In the genomic region with DNA sequence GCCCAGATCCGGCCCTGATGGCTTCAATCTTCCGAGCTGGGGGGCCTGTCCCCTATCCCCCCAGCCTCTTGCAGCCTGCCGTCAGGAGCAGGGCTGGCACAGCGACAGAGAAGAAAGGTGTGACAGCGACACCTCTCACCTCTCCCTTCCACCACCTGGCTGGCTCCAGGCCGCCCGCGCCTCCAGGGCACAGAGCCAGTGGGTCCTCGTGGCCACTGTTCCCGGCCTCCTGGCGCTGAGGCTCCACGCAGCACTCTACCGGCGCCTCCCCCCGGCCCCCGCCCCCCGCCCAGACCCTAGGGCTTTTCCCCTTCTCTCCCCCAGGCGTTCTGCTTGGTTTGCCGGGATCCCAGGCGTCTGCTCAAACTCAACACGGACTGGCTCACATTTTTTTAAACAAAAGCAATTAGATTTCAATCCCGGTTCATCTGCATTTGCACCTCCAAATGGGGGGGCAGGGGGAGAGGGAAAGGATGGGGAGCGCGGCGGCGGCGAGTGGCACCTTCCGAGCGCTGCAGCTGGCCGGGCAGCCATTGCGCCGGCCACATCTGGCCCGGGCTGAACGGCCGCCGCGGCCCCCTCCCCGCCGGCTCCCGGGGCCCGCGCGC, we compare ENCODE assay signal across 10 cellular contexts. TPM values are rescaled to one million over a fixed set of nuclear protein-coding genes. Genes with fewer than 3 reads are reported as not detected.
DNase-seq lines count a peak whose midpoint lies in the region; ATAC-seq, FAIRE-seq and TF ChIP-seq lines count a peak whose summit lies in the region.
"Had no signal": no experiment of that assay in that cellular context is flagged by ENCODE, and none has a peak within 500 bp of the region (broad histone marks: within the 10 kb centered on the region; RNA-seq: fewer than 3 reads in every experiment).

No MANE protein-coding gene starts in this region.

- no peak for FAIRE-seq in GM12878 (lab: Jason Lieb, UNC)
- FAIRE-seq: A204.1 had no signal

- H3K9ac ChIP-seq in KMS-11 (no peak overlapping the region), GM12878 (ENCODE audit: control insufficient read depth, insufficient read depth, low read length) (no peak overlapping the region; the same call in 1 of the 2 replicates), neuronal stem cell (ENCODE audit: low read depth, low read length, poor library complexity) (peak overlapping the region; percentile 83)

- peaks cover 43% of the 10 kb centered on the region for H3K4me1 Mint-ChIP-seq in CD4-positive, alpha-beta T cell (ENCODE audit: low read depth)

- POLR2A ChIA-PET in GM12878 (lab: Charles Lee), result interaction anchor here (2.2 to 2.6 kb wide), 2 partner anchors 13 to 29 kb away, joined by 10 to 11 read pairs; a partner anchor contains a TSS
- POLR2A ChIA-PET in CD4-positive, alpha-beta T cell (lab: Charles Lee), result interaction anchor here (2.6 to 7.0 kb wide), 3 partner anchors 11 to 31 kb away, joined by 11 to 82 read pairs (median 29); a partner anchor contains a TSS

- H3K4me1 ChIP-seq in KMS-11 (ENCODE audit: low read depth, poor library complexity, severe bottlenecking), result peaks cover 44% of the 10 kb centered on the region
- H3K4me1 ChIP-seq in GM12878 (ENCODE audit: control insufficient read depth, insufficient read depth, low read length), result peaks cover 43% of the 10 kb centered on the region
- peaks cover 32 to 55% of the 10 kb centered on the region in 2 donors for H3K4me1 ChIP-seq in neuronal stem cell (ENCODE audit: control insufficient read depth in 2 of 2, insufficient read depth in 1 of 2, low read depth in 1 of 2, low read length in 2 of 2)
- peaks cover 10% of the 10 kb centered on the region for H3K4me1 ChIP-seq in testis

- ATAC-seq in GM12878, result no peak
- ATAC-seq in CD4-positive, alpha-beta T cell (ENCODE audit: poor library complexity), result no peak

- peaks cover 84% of the 10 kb centered on the region for H3K27me3 Mint-ChIP-seq in CD4-positive, alpha-beta T cell

- H3K79me2 ChIP-seq in KMS-11 (ENCODE audit: insufficient read depth, low read depth), result no peaks in the 10 kb centered on the region
- no peaks in the 10 kb centered on the region for H3K79me2 ChIP-seq in GM12878 (ENCODE audit: control insufficient read depth, insufficient read depth, low read length)

- intact Hi-C loops in GM12878 (cut with micrococcal nuclease; ENCODE audit: unreplicated experiment) (no loop called here), testis (cut with DNase I; ENCODE audit: low total_unique reads) (no loop called here)
- intact Hi-C loops in CD4-positive, alpha-beta T cell (cut with DNase I, micrococcal nuclease), result loop anchor here (1.0 to 5.0 kb wide), 4 partner anchors 13 to 62 kb away; a partner anchor contains a TSS

- peak; percentile 56 for DNase-seq in DMS 273 (lab: John Stamatoyannopoulos, UW; ENCODE audit: unreplicated experiment)
- no peak for DNase-seq in DMS 273 treated with DMSO at 0.1 percent for 48 hours (lab: John Stamatoyannopoulos, UW)
- no peak for DNase-seq in GM12878 (ENCODE audit: low read depth, low spot score)
- no peak for DNase-seq in neuronal stem cell (ENCODE audit: low spot score)
- no peak for DNase-seq in CD4-positive, alpha-beta T cell
- no peak for DNase-seq in testis
- DNase-seq in activated CD8-positive, alpha-beta memory T cell treated with anti-CD3 and anti-CD28 coated beads, Interleukin-2, amount 50 U/mL, for 48 hours, result no peak

- H3K23ac ChIP-seq in neuronal stem cell (ENCODE audit: low read depth, low read length, poor library complexity), result peak overlapping the region; percentile 82

- BruUV-seq in GM12878 (replicated peaks; lab: Mats Ljungman, UMichigan), result no TSS peak

- 5% methylated on average over 34 of the region's 43 CpGs for WGBS in GM12878 (ENCODE audit: insufficient coverage, insufficient replicate concordance, low lambda C conversion rate, missing lambda C conversion rate)
- no CpG with 5 or more reads among the region's 43 CpGs for WGBS in neuronal stem cell (ENCODE audit: extremely low coverage in 2 of 2, insufficient read length in 2 of 2, insufficient replicate concordance in 1 of 2), 2 donors
- 3 to 8% methylated on average over 7 to 43 of the region's 43 CpGs for WGBS in testis, 2 donors

- no peak overlapping the region for H3K4me3 ChIP-seq in KMS-11 (IDR thresholded peaks at IDR 0.05; ENCODE audit: insufficient read depth, low read depth, low read length)
- no peak overlapping the region for H3K4me3 ChIP-seq in GM12878
- H3K4me3 ChIP-seq in neuronal stem cell (ENCODE audit: low read length in 2 of 2), result peak overlapping the region in 1 of 2 donors; percentile 37
- H3K4me3 ChIP-seq in testis, result peak overlapping the region in 1 of 2 donors; percentile 24

- peak overlapping the region; percentile 47 for H2BK120ac ChIP-seq in neuronal stem cell (ENCODE audit: low read depth, low read length)

- peak overlapping the region; percentile 99 for H2AK5ac ChIP-seq in neuronal stem cell (ENCODE audit: low read depth, low read length)

- peak overlapping the region; percentile 88 for H2BK12ac ChIP-seq in neuronal stem cell (ENCODE audit: low read length)

- no peak for TF ChIP-seq EP300 in GM12878 (IDR thresholded peaks at IDR 0.05; ENCODE audit: borderline replicate concordance in 1 of 2, control insufficient read depth in 1 of 2, low read depth in 2 of 2, low read length in 2 of 2)

- H4K91ac ChIP-seq in neuronal stem cell (ENCODE audit: low read depth, low read length, poor library complexity), result no peak overlapping the region

- no peaks in the 10 kb centered on the region for H3K79me1 ChIP-seq in neuronal stem cell (ENCODE audit: low read depth, low read length)

- no peak overlapping the region for H2BK5ac ChIP-seq in neuronal stem cell (ENCODE audit: low read length)

- TF ChIP-seq RAD21 in GM12878 (IDR thresholded peaks at IDR 0.05; ENCODE audit: insufficient read depth, low read depth, low read length), result no peak

- H3K4me2 ChIP-seq in KMS-11, result peak overlapping the region; percentile 45; the same call in 1 of the 2 replicates
- peak overlapping the region; percentile 70; the same call in 1 of the 2 replicates for H3K4me2 ChIP-seq in GM12878 (ENCODE audit: control insufficient read depth, insufficient read depth)
- H3K4me2 ChIP-seq in neuronal stem cell (ENCODE audit: insufficient read depth, low read length, poor library complexity, severe bottlenecking), result peak overlapping the region; percentile 68

- H4K20me1 ChIP-seq in KMS-11 (ENCODE audit: insufficient read depth) (no peaks in the 10 kb centered on the region), GM12878 (ENCODE audit: control insufficient read depth, insufficient read depth) (no peaks in the 10 kb centered on the region; the same call in 1 of the 2 replicates)

- in situ Hi-C loops in GM12878 (cut with MboI), result loop anchor here (5.0 kb wide), 1 partner anchor 33 kb away; no protein-coding TSS in a partner anchor

- SMC1A ChIA-PET in GM12878 (lab: Charles Lee; ENCODE audit: uncharacterized antibody, unreplicated experiment), result interaction anchor here (1.4 to 2.1 kb wide), 3 partner anchors 11 to 32 kb away, joined by 3 to 12 read pairs (median 7); a partner anchor contains a TSS

- H3K18ac ChIP-seq in neuronal stem cell (ENCODE audit: low read length), result peak overlapping the region; percentile 97

- CTCF ChIA-PET in GM12878 (lab: Yijun Ruan, JAX), result interaction anchor here (1.2 to 3.6 kb wide), 7 partner anchors 13 to 166 kb away, joined by 3 to 19 read pairs (median 5); a partner anchor contains a TSS
- CTCF ChIA-PET in CD4-positive, alpha-beta T cell (lab: Charles Lee), result interaction anchor here (1.8 to 3.4 kb wide), 2 partner anchors 30 to 35 kb away, joined by 7 to 15 read pairs; a partner anchor contains a TSS

- H3K27me3 ChIP-seq in KMS-11 (ENCODE audit: insufficient read depth, low read depth) (peaks cover 80% of the 10 kb centered on the region), GM12878 (replicated peaks in 1 of 2; ENCODE audit: control insufficient read depth in 2 of 2, insufficient read depth in 2 of 2, low read length in 1 of 2) (peaks cover 35 to 44% of the 10 kb centered on the region in 2 experiments), neuronal stem cell (ENCODE audit: control insufficient read depth in 3 of 3, insufficient read depth in 3 of 3, low read depth in 1 of 3, low read length in 3 of 3) (peaks cover 50 to 89% (median 64%) of the 10 kb centered on the region in 3 experiments), testis (peaks cover 6% of the 10 kb centered on the region)
- H3K27me3 ChIP-seq in CD4-positive, alpha-beta T cell (ENCODE audit: control insufficient read depth, insufficient read depth, low read length), result peaks cover 83% of the 10 kb centered on the region

- RAD21 ChIA-PET in GM12878 (lab: Charles Lee; ENCODE audit: unreplicated experiment), result interaction anchor here (0.9 to 3.8 kb wide), 5 partner anchors 13 to 160 kb away, joined by 3 to 22 read pairs (median 10); a partner anchor contains a TSS

- H3K4me3 Mint-ChIP-seq in CD4-positive, alpha-beta T cell, result no peak overlapping the region

- H3K27ac ChIP-seq in KMS-11 (no peak overlapping the region), GM12878 (ENCODE audit: control insufficient read depth, insufficient read depth) (no peak overlapping the region), neuronal stem cell (replicated peaks; ENCODE audit: low read length) (no peak overlapping the region), testis (no peak overlapping the region)
- no peak overlapping the region for H3K27ac ChIP-seq in CD4-positive, alpha-beta T cell (ENCODE audit: low read depth, low read length)
- H3K27ac ChIP-seq: epithelial cell of prostate had no signal

- H3K36me3 ChIP-seq in KMS-11 (ENCODE audit: insufficient read depth) (no peaks in the 10 kb centered on the region), GM12878 (ENCODE audit: control insufficient read depth in 2 of 2, insufficient read depth in 2 of 2, low read length in 1 of 2) (no peaks in the 10 kb centered on the region), neuronal stem cell (replicated peaks in 1 of 2; ENCODE audit: control insufficient read depth in 2 of 2, insufficient read depth in 2 of 2, low read length in 2 of 2) (no peaks in the 10 kb centered on the region), testis (ENCODE audit: low read depth, missing control alignments) (no peaks in the 10 kb centered on the region)

- H3K9me3 ChIP-seq in GM12878 (replicated peaks; ENCODE audit: control insufficient read depth, insufficient read depth, low read length), result no peaks in the 10 kb centered on the region
- H3K9me3 ChIP-seq in neuronal stem cell (replicated peaks in 1 of 2; ENCODE audit: control insufficient read depth in 2 of 2, insufficient read depth in 1 of 2, low read depth in 1 of 2, low read length in 2 of 2), result peaks cover 3 to 7% of the 10 kb centered on the region in 2 donors
- no peaks in the 10 kb centered on the region for H3K9me3 ChIP-seq in CD4-positive, alpha-beta T cell (ENCODE audit: control insufficient read depth, low read length)
- no peaks in the 10 kb centered on the region for H3K9me3 ChIP-seq in testis

- H3K14ac ChIP-seq in neuronal stem cell (ENCODE audit: low read length), result no peak overlapping the region

- peaks cover under 1% of the 10 kb centered on the region for H3K36me3 Mint-ChIP-seq in CD4-positive, alpha-beta T cell (ENCODE audit: low read depth)

- no peaks in the 10 kb centered on the region for H3K9me3 Mint-ChIP-seq in CD4-positive, alpha-beta T cell

- H3K27ac Mint-ChIP-seq in CD4-positive, alpha-beta T cell, result no peak overlapping the region

- no peak overlapping the region for H3K4ac ChIP-seq in neuronal stem cell (ENCODE audit: low read length)

- H2BK15ac ChIP-seq in neuronal stem cell (ENCODE audit: low read length), result peak overlapping the region; percentile 100

- H2AFZ ChIP-seq in KMS-11 (ENCODE audit: low read depth), result no peak overlapping the region
- H2AFZ ChIP-seq in GM12878 (ENCODE audit: control insufficient read depth, low read depth, low read length), result no peak overlapping the region
- H2AFZ ChIP-seq in neuronal stem cell (ENCODE audit: low read length), result peak overlapping the region; percentile 65

- TF ChIP-seq POLR2A in GM12878 (IDR thresholded peaks at IDR 0.05; ENCODE audit: low read depth, low read length) (peak; percentile 8; the same call in 1 of the 2 replicates), testis (IDR thresholded peaks at IDR 0.05) (no peak)

- no peak overlapping the region for H4K8ac ChIP-seq in neuronal stem cell (ENCODE audit: low read depth, low read length)

- TF ChIP-seq CTCF in KMS-11 (conservative IDR thresholded peaks at IDR 0.05; ENCODE audit: low read depth, low read length), result no peak
- TF ChIP-seq CTCF in GM12878 (IDR thresholded peaks at IDR 0.05 in 2 of 3, conservative IDR thresholded peaks at IDR 0.05 in 1 of 3; ENCODE audit: control insufficient read depth in 2 of 3, extremely low read depth in 1 of 3, insufficient read depth in 1 of 3, low read depth in 3 of 3, low read length in 3 of 3), result no peak
- TF ChIP-seq CTCF in CD4-positive, alpha-beta T cell (IDR thresholded peaks at IDR 0.05), result no peak
- TF ChIP-seq CTCF in testis (IDR thresholded peaks at IDR 0.05), result no peak

RNA-seq across cellular contexts. Expression of a gene that starts 12.8 kb away (rescaled TPM):
- total RNA-seq in GM12878 (2013; cell fraction: nucleolus; rRNA removed), result 3.7 and 4.0 TPM in 2 replicates
- 1.6 and 1.9 TPM in 2 replicates for total RNA-seq in GM12878 (2014; rRNA removed)
- 1.5 and 1.9 TPM in 2 replicates for total RNA-seq in GM12878 (2014; rRNA removed; fragmentation: Illumina TruSeq; extraction: Trizol)
- total RNA-seq in GM12878 (2021), result 6.3 and 6.7 TPM in 2 replicates
- polyA plus RNA-seq in GM12878 (2011; ENCODE audit: low read depth), result 0.80 TPM
- 0.35 and 0.64 TPM in 2 replicates for polyA plus RNA-seq in GM12878 (2011; rRNA removed)
- 1.4 and 1.6 TPM in 2 replicates for polyA plus RNA-seq in GM12878 (2011; cell fraction: cytosol; rRNA removed)
- 2.8 and 6.6 TPM in 2 replicates for polyA plus RNA-seq in GM12878 (2011; cell fraction: nucleus; rRNA removed)
- 1.8 and 3.9 TPM in 2 replicates for polyA plus RNA-seq in GM12878 (2012)
- polyA plus RNA-seq in GM12878 (2014; fragmentation: Illumina TruSeq; extraction: Trizol), result 0.57 and 1.2 TPM in 2 replicates
- under 1 TPM; 0.03 to 0.16 TPM for polyA plus RNA-seq in GM12878 (2014; fragmentation: Nextera tagmentation; extraction: Ambion mirVana)
- 1.9 and 2.1 TPM in 2 replicates for polyA plus RNA-seq in GM12878 (2014; rRNA removed)
- 1 to 10 TPM; 2.1 to 3.4 TPM for polyA plus RNA-seq in GM12878 (2016; fragmentation: Nextera tagmentation; extraction: Ambion mirVana)
- polyA minus RNA-seq in GM12878 (2011; rRNA and poly(A)+ RNA removed), result 0.59 and 0.67 TPM in 2 replicates
- polyA minus RNA-seq in GM12878 (2011; cell fraction: cytosol; rRNA and poly(A)+ RNA removed), result 1.2 TPM in 2 replicates
- 0.48 and 0.86 TPM in 2 replicates for polyA minus RNA-seq in GM12878 (2011; cell fraction: nucleus; rRNA and poly(A)+ RNA removed)
- 5.5 TPM for polyA plus RNA-seq in neuronal stem cell (2013, experiment 1 of 2)
- 5.0 TPM for polyA plus RNA-seq in neuronal stem cell (2013, experiment 2 of 2)
- 1 to 10 TPM; 5.3 to 6.5 TPM for total RNA-seq in CD4-positive, alpha-beta T cell
- total RNA-seq in testis, result 10 to 100 TPM; 13.9 to 22.4 TPM
- 13.8 TPM for polyA plus RNA-seq in testis (ENCODE audit: insufficient read depth, low read depth, low replicate concordance)

RNA-seq across cellular contexts. Expression of a gene that starts 29.6 kb away (rescaled TPM):
- 12.4 and 13.3 TPM in 2 replicates for total RNA-seq in GM12878 (2013; cell fraction: nucleolus; rRNA removed)
- total RNA-seq in GM12878 (2014; rRNA removed) (14.5 and 15.5 TPM in 2 replicates), GM12878 (2014; rRNA removed; fragmentation: Illumina TruSeq; extraction: Trizol) (4.3 and 4.6 TPM in 2 replicates), GM12878 (2021) (23.1 and 24.6 TPM in 2 replicates), testis (10 to 100 TPM; 23.5 to 35.9 TPM)
- polyA plus RNA-seq in GM12878 (2011; ENCODE audit: low read depth), result 3.0 TPM
- polyA plus RNA-seq in GM12878 (2011; rRNA removed) (9.1 and 11.3 TPM in 2 replicates), GM12878 (2014; fragmentation: Illumina TruSeq; extraction: Trizol) (1.7 and 4.2 TPM in 2 replicates), GM12878 (2014; fragmentation: Nextera tagmentation; extraction: Ambion mirVana) (1 to 10 TPM in 1 of 2 experiments, under 1 TPM in 1; 0.69 to 1.2 TPM), GM12878 (2014; rRNA removed) (19.6 and 20.4 TPM in 2 replicates), GM12878 (2016; fragmentation: Nextera tagmentation; extraction: Ambion mirVana) (1 to 10 TPM; 1.6 to 1.8 TPM), testis (ENCODE audit: insufficient read depth, low read depth, low replicate concordance) (11.5 TPM)
- polyA plus RNA-seq in GM12878 (2011; cell fraction: cytosol; rRNA removed), result 10.8 and 17.6 TPM in 2 replicates
- polyA plus RNA-seq in GM12878 (2011; cell fraction: nucleus; rRNA removed), result 40.0 and 48.6 TPM in 2 replicates
- polyA plus RNA-seq in GM12878 (2012), result 12.7 and 18.0 TPM in 2 replicates
- 5.6 and 15.7 TPM in 2 replicates for polyA minus RNA-seq in GM12878 (2011; rRNA and poly(A)+ RNA removed)
- 13.2 and 17.0 TPM in 2 replicates for polyA minus RNA-seq in GM12878 (2011; cell fraction: cytosol; rRNA and poly(A)+ RNA removed)
- polyA minus RNA-seq in GM12878 (2011; cell fraction: nucleus; rRNA and poly(A)+ RNA removed), result 11.6 and 17.4 TPM in 2 replicates
- 10.0 TPM for polyA plus RNA-seq in neuronal stem cell (2013, experiment 1 of 2)
- polyA plus RNA-seq in neuronal stem cell (2013, experiment 2 of 2), result 10.0 TPM
- 100 to 1,000 TPM; 196 to 202 TPM for total RNA-seq in CD4-positive, alpha-beta T cell

RNA-seq across cellular contexts. Expression of a gene that starts 31.7 kb away (rescaled TPM):
- 7.7 and 8.1 TPM in 2 replicates for total RNA-seq in GM12878 (2013; cell fraction: nucleolus; rRNA removed)
- 4.1 and 5.9 TPM in 2 replicates for total RNA-seq in GM12878 (2014; rRNA removed)
- 3.4 and 3.5 TPM in 2 replicates for total RNA-seq in GM12878 (2014; rRNA removed; fragmentation: Illumina TruSeq; extraction: Trizol)
- 7.5 and 8.5 TPM in 2 replicates for total RNA-seq in GM12878 (2021)
- 0.35 TPM for polyA plus RNA-seq in GM12878 (2011; ENCODE audit: low read depth)
- polyA plus RNA-seq in GM12878 (2011; rRNA removed), result 1.9 and 3.7 TPM in 2 replicates
- polyA plus RNA-seq in GM12878 (2011; cell fraction: cytosol; rRNA removed), result 5.0 and 6.4 TPM in 2 replicates
- polyA plus RNA-seq in GM12878 (2011; cell fraction: nucleus; rRNA removed), result 8.9 and 13.7 TPM in 2 replicates
- 1.1 and 1.8 TPM in 2 replicates for polyA plus RNA-seq in GM12878 (2012)
- 1.0 and 3.1 TPM in 2 replicates for polyA plus RNA-seq in GM12878 (2014; fragmentation: Illumina TruSeq; extraction: Trizol)
- under 1 TPM; 0.35 to 0.44 TPM for polyA plus RNA-seq in GM12878 (2014; fragmentation: Nextera tagmentation; extraction: Ambion mirVana)
- polyA plus RNA-seq in GM12878 (2014; rRNA removed), result 4.7 and 6.2 TPM in 2 replicates
- polyA plus RNA-seq in GM12878 (2016; fragmentation: Nextera tagmentation; extraction: Ambion mirVana), result 1 to 10 TPM; 5.8 to 6.5 TPM
- polyA minus RNA-seq in GM12878 (2011; rRNA and poly(A)+ RNA removed), result 3.1 and 6.5 TPM in 2 replicates
- 2.8 and 2.9 TPM in 2 replicates for polyA minus RNA-seq in GM12878 (2011; cell fraction: cytosol; rRNA and poly(A)+ RNA removed)
- polyA minus RNA-seq in GM12878 (2011; cell fraction: nucleus; rRNA and poly(A)+ RNA removed), result 3.7 and 7.4 TPM in 2 replicates
- polyA plus RNA-seq in neuronal stem cell (2013, experiment 1 of 2), result 72.5 TPM
- 70.8 TPM for polyA plus RNA-seq in neuronal stem cell (2013, experiment 2 of 2)
- under 1 TPM in 1 of 2 experiments, not detected in 1; 0.31 TPM for total RNA-seq in CD4-positive, alpha-beta T cell
- 10 to 100 TPM; 27.1 to 30.7 TPM for total RNA-seq in testis
- 19.4 TPM for polyA plus RNA-seq in testis (ENCODE audit: insufficient read depth, low read depth, low replicate concordance)

Comparison
In these comparisons a context has a peak if more than half of its experiments do, and no peak if none do; other contexts are left out.
1. RNA of a gene that starts 29.6 kb away (total RNA-seq): 196 to 202 TPM in CD4-positive, alpha-beta T cell; 23.5 to 35.9 TPM in testis and 4.3 to 24.6 TPM in GM12878; every median in the first group is over 4 times any median in the second.
2. intact Hi-C loops: an anchor here in CD4-positive, alpha-beta T cell (1.0 to 5.0 kb wide); none called in GM12878 and testis.
3. Peak in every context shown above with its lines, with median percentiles within 50 percentile points of each other: H3K4me2 ChIP-seq.